ENCODE assay signal across 1 cellular context in the genomic region with DNA sequence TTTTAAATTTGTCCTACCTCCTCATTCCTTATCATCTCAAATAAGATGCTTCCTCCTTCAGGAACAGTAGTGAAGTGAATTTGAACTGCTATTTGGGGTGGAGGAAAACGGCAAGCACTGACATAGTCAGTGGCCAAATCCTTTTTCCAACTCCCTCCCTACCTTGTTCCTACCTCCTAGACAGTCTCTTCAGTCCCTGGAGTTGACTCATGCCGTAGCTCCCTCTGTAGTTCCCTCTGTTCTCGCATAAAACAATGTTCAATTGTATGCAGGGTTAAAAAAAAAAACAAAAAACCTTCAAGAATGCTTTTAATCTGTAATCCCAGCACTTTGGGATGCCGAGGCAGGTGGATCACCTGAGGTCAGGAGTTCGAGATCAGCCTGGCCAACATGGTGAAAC.
TF ChIP-seq lines count a peak whose summit lies in the region.

No MANE protein-coding gene starts in this region.

TF ChIP-seq in IMR-90, 13 proteins besides CTCF, POLR2A, EP300 and RAD21:
- TF ChIP-seq, protein P1, sequence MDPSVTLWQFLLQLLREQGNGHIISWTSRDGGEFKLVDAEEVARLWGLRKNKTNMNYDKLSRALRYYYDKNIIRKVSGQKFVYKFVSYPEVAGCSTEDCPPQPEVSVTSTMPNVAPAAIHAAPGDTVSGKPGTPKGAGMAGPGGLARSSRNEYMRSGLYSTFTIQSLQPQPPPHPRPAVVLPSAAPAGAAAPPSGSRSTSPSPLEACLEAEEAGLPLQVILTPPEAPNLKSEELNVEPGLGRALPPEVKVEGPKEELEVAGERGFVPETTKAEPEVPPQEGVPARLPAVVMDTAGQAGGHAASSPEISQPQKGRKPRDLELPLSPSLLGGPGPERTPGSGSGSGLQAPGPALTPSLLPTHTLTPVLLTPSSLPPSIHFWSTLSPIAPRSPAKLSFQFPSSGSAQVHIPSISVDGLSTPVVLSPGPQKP (IDR thresholded peaks at IDR 0.05; ENCODE audit: borderline replicate concordance, low read depth, low read length): no peak
- TF ChIP-seq FOS (IDR thresholded peaks at IDR 0.05; ENCODE audit: low read depth, low read length) (no peak), CEBPB (IDR thresholded peaks at IDR 0.05; ENCODE audit: low read depth, low read length) (no peak), CHD1 (IDR thresholded peaks at IDR 0.05; ENCODE audit: low read depth, low read length) (no peak), NFE2L2 (IDR thresholded peaks at IDR 0.05; ENCODE audit: low read depth, low read length) (no peak), RFX5 (IDR thresholded peaks at IDR 0.05; ENCODE audit: low read depth, low read length) (no peak), MAFK (IDR thresholded peaks at IDR 0.05; ENCODE audit: low read depth, low read length) (no peak), MAZ (IDR thresholded peaks at IDR 0.05; ENCODE audit: borderline replicate concordance, low read depth, low read length) (no peak), RCOR1 (IDR thresholded peaks at IDR 0.05; ENCODE audit: insufficient replicate concordance, low read length) (no peak), MXI1 (IDR thresholded peaks at IDR 0.05; ENCODE audit: borderline replicate concordance, low read depth, low read length) (no peak), SMC3 (IDR thresholded peaks at IDR 0.05; ENCODE audit: low read depth, low read length) (no peak), BHLHE40 (IDR thresholded peaks at IDR 0.05; ENCODE audit: low read depth, low read length) (no peak)
- TF ChIP-seq, protein P2, sequence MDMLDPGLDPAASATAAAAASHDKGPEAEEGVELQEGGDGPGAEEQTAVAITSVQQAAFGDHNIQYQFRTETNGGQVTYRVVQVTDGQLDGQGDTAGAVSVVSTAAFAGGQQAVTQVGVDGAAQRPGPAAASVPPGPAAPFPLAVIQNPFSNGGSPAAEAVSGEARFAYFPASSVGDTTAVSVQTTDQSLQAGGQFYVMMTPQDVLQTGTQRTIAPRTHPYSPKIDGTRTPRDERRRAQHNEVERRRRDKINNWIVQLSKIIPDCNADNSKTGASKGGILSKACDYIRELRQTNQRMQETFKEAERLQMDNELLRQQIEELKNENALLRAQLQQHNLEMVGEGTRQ (IDR thresholded peaks at IDR 0.05; ENCODE audit: low read depth, low read length): no peak
